Comparison of ENCODE assay signal across 8 cellular contexts in the genomic region with DNA sequence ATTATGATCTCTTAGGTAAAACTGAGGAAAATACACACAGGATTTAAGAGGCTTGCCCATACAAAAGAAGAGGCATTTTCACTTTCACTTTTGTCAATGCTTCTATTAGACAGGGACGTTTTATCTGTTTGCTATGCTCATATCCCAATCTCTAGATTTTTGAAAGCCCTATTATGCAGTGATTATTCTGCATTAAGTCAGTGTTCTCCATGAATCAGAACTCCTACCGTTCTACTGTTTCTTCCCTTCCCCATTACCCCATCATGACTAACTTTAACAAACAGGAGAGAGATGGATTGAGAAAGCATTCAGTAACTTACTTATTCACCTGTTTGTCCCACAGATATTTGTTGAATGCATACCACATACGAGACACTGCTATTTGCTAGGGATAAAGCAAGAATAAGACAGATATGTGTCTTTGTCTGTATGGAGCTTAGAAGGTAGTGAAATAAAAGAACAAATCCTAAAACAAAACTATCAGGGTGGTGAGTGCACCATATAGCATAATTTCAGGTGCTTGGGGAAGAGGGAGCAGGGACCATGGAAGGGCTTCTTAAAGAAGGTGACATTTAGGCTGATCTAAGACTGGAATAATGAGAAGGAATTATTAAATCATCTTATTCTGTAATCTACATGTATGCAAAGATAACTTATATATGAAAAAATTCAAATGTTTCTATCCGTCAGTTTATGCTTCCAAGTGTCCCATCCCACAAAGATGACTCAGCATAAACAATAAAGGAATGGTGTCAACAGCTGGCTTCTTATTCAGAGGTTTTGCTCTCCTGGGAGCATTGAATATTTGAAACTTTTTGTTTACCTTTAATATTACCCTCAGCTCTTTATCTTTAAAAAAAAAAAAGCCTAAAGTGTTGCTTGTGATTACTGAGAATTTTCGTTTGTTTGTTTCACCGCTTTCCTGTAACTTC.
DNase-seq lines count a peak whose midpoint lies in the region; ATAC-seq and TF ChIP-seq lines count a peak whose summit lies in the region.

No MANE protein-coding gene starts in this region.

- intact Hi-C loops in activated CD8-positive, alpha-beta T cell treated with anti-CD3 and anti-CD28 coated beads for 36 hours (cut with micrococcal nuclease) = no loop called here

- H3K4me1 Mint-ChIP-seq in activated CD8-positive, alpha-beta T cell treated with anti-CD3 and anti-CD28 coated beads for 36 hours (ENCODE audit: low read depth) = peaks cover 11% of the 10 kb centered on the region

- in situ Hi-C loops in ACHN (cut with HindIII; ENCODE audit: low pct_ligation_motif_present, low pct_unique_long_range_greater_than_20kb, low sequenced_read_pairs) = no loop called here

- ATAC-seq in GM19023 (IDR thresholded peaks at IDR 0.05; ENCODE audit: unreplicated experiment) (peak; percentile 81), HG03378 (IDR thresholded peaks at IDR 0.05; ENCODE audit: unreplicated experiment) (peak; percentile 82), left lobe of liver (peak; percentile 80)
- peak; percentile 64 for ATAC-seq in activated CD8-positive, alpha-beta T cell treated with anti-CD3 and anti-CD28 coated beads for 36 hours

- DNase-seq in ACHN (peak; percentile 40), left lobe of liver (ENCODE audit: low spot score) (no peak), occipital lobe (lab: John Stamatoyannopoulos, UW) (no peak), NCI-H2171 treated with DMSO at 0.1 percent for 48 hours (lab: John Stamatoyannopoulos, UW) (no peak)
- DNase-seq in activated CD8-positive, alpha-beta T cell treated with anti-CD3 and anti-CD28 coated beads for 36 hours = no peak
- no peak for DNase-seq in effector CD8-positive, alpha-beta T cell (lab: John Stamatoyannopoulos, UW)

- peak overlapping the region; percentile 55 for H3K27ac Mint-ChIP-seq in activated CD8-positive, alpha-beta T cell treated with anti-CD3 and anti-CD28 coated beads for 36 hours

- peak overlapping the region; percentile 71 for H3K4me3 Mint-ChIP-seq in activated CD8-positive, alpha-beta T cell treated with anti-CD3 and anti-CD28 coated beads for 36 hours

- POLR2A ChIA-PET in activated CD8-positive, alpha-beta T cell treated with anti-CD3 and anti-CD28 coated beads for 36 hours (lab: Charles Lee) = interaction anchor here (0.6 kb wide), 1 partner anchor 129 kb away, joined by 3 read pairs; no protein-coding TSS in a partner anchor

- H3K27me3 Mint-ChIP-seq in activated CD8-positive, alpha-beta T cell treated with anti-CD3 and anti-CD28 coated beads for 36 hours = no peaks in the 10 kb centered on the region

- CTCF ChIA-PET in activated CD8-positive, alpha-beta T cell treated with anti-CD3 and anti-CD28 coated beads for 36 hours (lab: Charles Lee) = interaction anchor here (0.5 kb wide), 1 partner anchor 1016 kb away, joined by 5 read pairs; no protein-coding TSS in a partner anchor

- H3K9me3 Mint-ChIP-seq in activated CD8-positive, alpha-beta T cell treated with anti-CD3 and anti-CD28 coated beads for 36 hours = peaks cover 2% of the 10 kb centered on the region

- no peaks in the 10 kb centered on the region for H3K36me3 Mint-ChIP-seq in activated CD8-positive, alpha-beta T cell treated with anti-CD3 and anti-CD28 coated beads for 36 hours (ENCODE audit: low read depth)

- no peak for TF ChIP-seq CTCF in activated CD8-positive, alpha-beta T cell treated with anti-CD3 and anti-CD28 coated beads for 36 hours (IDR thresholded peaks at IDR 0.05)
